Comparison of ENCODE assay signal across 18 cellular contexts in genomic region chr10:22633528-22633927, GRCh38.
DNase-seq lines count a peak whose midpoint lies in the region; ATAC-seq and TF ChIP-seq lines count a peak whose summit lies in the region.
"Had no signal": no experiment of that assay in that cellular context is flagged by ENCODE, and none has a peak within 500 bp of the region (broad histone marks: within the 10 kb centered on the region; RNA-seq: fewer than 3 reads in every experiment).

No MANE protein-coding gene starts in this region.

- peak overlapping the region; percentile 80 for H2BK120ac ChIP-seq in trophoblast cell (ENCODE audit: insufficient read depth, low read length, poor library complexity)

- no peaks in the 10 kb centered on the region for H3F3A ChIP-seq in PC-9 (ENCODE audit: insufficient read depth, low read depth)

- H3K9ac ChIP-seq in trophoblast cell (ENCODE audit: low read length): no peak overlapping the region
- H3K9ac ChIP-seq: KMS-11, SK-N-SH had no signal

- no peak overlapping the region for H3K4ac ChIP-seq in trophoblast cell (ENCODE audit: low read depth, low read length)

- H3K4me3 ChIP-seq in PC-9 (no peak overlapping the region), trophoblast cell (ENCODE audit: low read depth, low read length) (no peak overlapping the region)
- H3K4me3 ChIP-seq: pancreas had no signal

- H3K27ac ChIP-seq in CD4-positive, alpha-beta T cell (ENCODE audit: low read depth, low read length): peak overlapping the region; percentile 47
- H3K27ac ChIP-seq in PC-9 (no peak overlapping the region), trophoblast cell (ENCODE audit: low read depth, low read length) (peak overlapping the region; percentile 62)
- H3K27ac ChIP-seq: KMS-11, pancreas had no signal

- no peak overlapping the region for H3K4me3 Mint-ChIP-seq in CD4-positive, alpha-beta T cell
- peak overlapping the region; percentile 56 for H3K4me3 Mint-ChIP-seq in central memory CD8-positive, alpha-beta T cell

- no peaks in the 10 kb centered on the region for H3K27me3 Mint-ChIP-seq in CD4-positive, alpha-beta T cell
- no peaks in the 10 kb centered on the region for H3K27me3 Mint-ChIP-seq in central memory CD8-positive, alpha-beta T cell

- CTCF ChIA-PET in CD4-positive, alpha-beta T cell (lab: Charles Lee): interaction anchor here (1.4 to 2.0 kb wide), 2 partner anchors 13 to 21 kb away, joined by 5 to 6 read pairs; no protein-coding TSS in a partner anchor
- CTCF ChIA-PET in PC-9 (lab: Charles Lee): no interaction called here

- H3K9me2 ChIP-seq in PC-9 (ENCODE audit: insufficient read depth): no peaks in the 10 kb centered on the region
- H3K9me2 ChIP-seq: SK-N-SH had no signal

- H2BK5ac ChIP-seq in trophoblast cell (ENCODE audit: low read depth, low read length, poor library complexity): peak overlapping the region; percentile 42

- H3K27ac Mint-ChIP-seq in CD4-positive, alpha-beta T cell: peak overlapping the region; percentile 90
- H3K27ac Mint-ChIP-seq in central memory CD8-positive, alpha-beta T cell (ENCODE audit: low read depth): peak overlapping the region; percentile 94

- H2AK5ac ChIP-seq in trophoblast cell (ENCODE audit: low read length): peak overlapping the region; percentile 23

- no peaks in the 10 kb centered on the region for H3K9me3 Mint-ChIP-seq in CD4-positive, alpha-beta T cell
- H3K9me3 Mint-ChIP-seq in central memory CD8-positive, alpha-beta T cell: no peaks in the 10 kb centered on the region

- BruUV-seq in PC-9 (replicated peaks; lab: Mats Ljungman, UMichigan): no TSS peak

- intact Hi-C loops in CD4-positive, alpha-beta T cell (cut with DNase I, micrococcal nuclease): no loop called here
- intact Hi-C loops in PC-9 (cut with micrococcal nuclease; ENCODE audit: unreplicated experiment): loop anchor here (5.0 kb wide), 2 partner anchors 206 to 419 kb away; no protein-coding TSS in a partner anchor

- H3K36me3 ChIP-seq in PC-9 (ENCODE audit: low read depth): no peaks in the 10 kb centered on the region
- peaks cover 2% of the 10 kb centered on the region in 2 experiments for H3K36me3 ChIP-seq in trophoblast cell (ENCODE audit: control insufficient read depth in 1 of 2, insufficient read depth in 2 of 2, low read length in 2 of 2)
- H3K36me3 ChIP-seq: pancreas had no signal

- H3K27me3 ChIP-seq in CD4-positive, alpha-beta T cell (ENCODE audit: control insufficient read depth, insufficient read depth, low read length): no peaks in the 10 kb centered on the region
- H3K27me3 ChIP-seq in PC-9 (ENCODE audit: insufficient read depth, low read depth): no peaks in the 10 kb centered on the region
- H3K27me3 ChIP-seq in trophoblast cell (ENCODE audit: insufficient read depth, low read length): no peaks in the 10 kb centered on the region
- H3K27me3 ChIP-seq: pancreas had no signal

- H3K18ac ChIP-seq in trophoblast cell (ENCODE audit: low read length): peak overlapping the region; percentile 18

- no peak for DNase-seq in CD4-positive, alpha-beta T cell
- DNase-seq in PC-9 (peak in 1 of 2 experiments; percentile 54), trophoblast cell (peak; percentile 65 to 90), GM19238 (ENCODE audit: insufficient read length, low spot score) (no peak), DMS 273 treated with DMSO at 0.1 percent for 48 hours (lab: John Stamatoyannopoulos, UW) (no peak), retina (no peak), NCI-H1092 (lab: John Stamatoyannopoulos, UW) (no peak)
- DNase-seq in central memory CD8-positive, alpha-beta T cell (ENCODE audit: low spot score in 2 of 2): no peak
- DNase-seq: activated CD4-positive, alpha-beta T cell treated with anti-CD3 and anti-CD28 coated beads, Interleukin-2, amount 50 U/mL, for 48 hours; activated effector memory CD4-positive, alpha-beta T cell treated with Interleukin-2 at 50 U/mL for 16 hours; aorta; NCI-H1105; NCI-H82; pancreas; SK-N-SH; stimulated activated CD4-positive, alpha-beta T cell treated with anti-CD3 and anti-CD28 coated beads, Interleukin-2, amount 100 ng/mL, for 48 hours had no signal

- peaks cover 12% of the 10 kb centered on the region for H3K79me1 ChIP-seq in trophoblast cell (ENCODE audit: low read length)

- no peak overlapping the region for H4K8ac ChIP-seq in trophoblast cell (ENCODE audit: low read depth, low read length)

- ATAC-seq in CD4-positive, alpha-beta T cell (ENCODE audit: poor library complexity): no peak
- ATAC-seq in central memory CD8-positive, alpha-beta T cell (replicated peaks; ENCODE audit: extremely low read depth, poor library complexity, severe bottlenecking): no peak
- ATAC-seq: left lobe of liver, pancreas had no signal

- no peak overlapping the region for H4K12ac ChIP-seq in trophoblast cell (ENCODE audit: low read depth, low read length)

- H3K14ac ChIP-seq in trophoblast cell (ENCODE audit: low read length): peak overlapping the region; percentile 68

- H4K20me1 ChIP-seq in PC-9 (ENCODE audit: insufficient read depth): no peaks in the 10 kb centered on the region

- H3K23ac ChIP-seq in trophoblast cell (ENCODE audit: low read length): no peak overlapping the region

- peak overlapping the region; percentile 41 for H4K91ac ChIP-seq in trophoblast cell (ENCODE audit: low read depth, low read length)

- no peak overlapping the region for H2AFZ ChIP-seq in PC-9
- H2AFZ ChIP-seq in trophoblast cell (ENCODE audit: insufficient read depth, low read length, poor library complexity): no peak overlapping the region

- no CpG with 5 or more reads among the region's 11 CpGs for WGBS in trophoblast cell (ENCODE audit: extremely low coverage, insufficient coverage, insufficient read length)

- POLR2A ChIA-PET in CD4-positive, alpha-beta T cell (lab: Charles Lee): interaction anchor here (1.0 to 2.2 kb wide), 2 partner anchors 13 to 34 kb away, joined by 3 to 12 read pairs; no protein-coding TSS in a partner anchor
- POLR2A ChIA-PET in PC-9 (lab: Charles Lee; ENCODE audit: unreplicated experiment): interaction anchor here (0.7 kb wide), 2 partner anchors 10 to 109 kb away, joined by 4 to 6 read pairs; no protein-coding TSS in a partner anchor

- TF ChIP-seq CTCF in CD4-positive, alpha-beta T cell (IDR thresholded peaks at IDR 0.05): no peak
- no peak for TF ChIP-seq CTCF in PC-9 (conservative IDR thresholded peaks at IDR 0.05)

- H3K4me1 ChIP-seq in PC-9 (replicated peaks; ENCODE audit: insufficient read depth) (no peaks in the 10 kb centered on the region), trophoblast cell (ENCODE audit: control insufficient read depth in 1 of 2, insufficient read depth in 2 of 2, low read length in 2 of 2) (peaks cover 14 to 18% of the 10 kb centered on the region in 2 experiments)

- no peaks in the 10 kb centered on the region for H3K9me3 ChIP-seq in CD4-positive, alpha-beta T cell (ENCODE audit: control insufficient read depth, low read length)
- no peaks in the 10 kb centered on the region for H3K9me3 ChIP-seq in PC-9 (ENCODE audit: insufficient read depth, low read depth)
- H3K9me3 ChIP-seq in trophoblast cell (ENCODE audit: insufficient read depth, low read depth, low read length): no peaks in the 10 kb centered on the region
- H3K9me3 ChIP-seq: pancreas, SK-N-SH had no signal

- H3K4me2 ChIP-seq in PC-9 (peak overlapping the region; percentile 19; the same call in 1 of the 2 replicates), trophoblast cell (ENCODE audit: low read length) (no peak overlapping the region)
- H3K4me2 ChIP-seq: KMS-11, SK-N-SH had no signal

- peaks cover 19% of the 10 kb centered on the region for H3K36me3 Mint-ChIP-seq in CD4-positive, alpha-beta T cell (ENCODE audit: low read depth)
- H3K36me3 Mint-ChIP-seq in central memory CD8-positive, alpha-beta T cell (ENCODE audit: insufficient read depth): peaks cover 23% of the 10 kb centered on the region

- peak overlapping the region; percentile 83 for H2BK12ac ChIP-seq in trophoblast cell (ENCODE audit: low read length)

- H3K79me2 ChIP-seq in PC-9 (ENCODE audit: low read depth) (peaks cover 13% of the 10 kb centered on the region; the same call in 1 of the 2 replicates), trophoblast cell (ENCODE audit: control insufficient read depth, insufficient read depth, low read length, poor library complexity) (peaks cover 12% of the 10 kb centered on the region)

- peaks cover 98% of the 10 kb centered on the region for H3K4me1 Mint-ChIP-seq in CD4-positive, alpha-beta T cell (ENCODE audit: low read depth)
- H3K4me1 Mint-ChIP-seq in central memory CD8-positive, alpha-beta T cell: peaks cover 97% of the 10 kb centered on the region

Comparison
In these comparisons a context has a peak if more than half of its experiments do, and no peak if none do; other contexts are left out.
1. DNase-seq: peak in trophoblast cell (2 of 2); none in CD4-positive, alpha-beta T cell (0 of 10), central memory CD8-positive, alpha-beta T cell (0 of 2), GM19238 (single experiment), DMS 273 treated with DMSO at 0.1 percent for 48 hours (single experiment), retina (single experiment) and NCI-H1092 (single experiment).